In the genomic region with DNA sequence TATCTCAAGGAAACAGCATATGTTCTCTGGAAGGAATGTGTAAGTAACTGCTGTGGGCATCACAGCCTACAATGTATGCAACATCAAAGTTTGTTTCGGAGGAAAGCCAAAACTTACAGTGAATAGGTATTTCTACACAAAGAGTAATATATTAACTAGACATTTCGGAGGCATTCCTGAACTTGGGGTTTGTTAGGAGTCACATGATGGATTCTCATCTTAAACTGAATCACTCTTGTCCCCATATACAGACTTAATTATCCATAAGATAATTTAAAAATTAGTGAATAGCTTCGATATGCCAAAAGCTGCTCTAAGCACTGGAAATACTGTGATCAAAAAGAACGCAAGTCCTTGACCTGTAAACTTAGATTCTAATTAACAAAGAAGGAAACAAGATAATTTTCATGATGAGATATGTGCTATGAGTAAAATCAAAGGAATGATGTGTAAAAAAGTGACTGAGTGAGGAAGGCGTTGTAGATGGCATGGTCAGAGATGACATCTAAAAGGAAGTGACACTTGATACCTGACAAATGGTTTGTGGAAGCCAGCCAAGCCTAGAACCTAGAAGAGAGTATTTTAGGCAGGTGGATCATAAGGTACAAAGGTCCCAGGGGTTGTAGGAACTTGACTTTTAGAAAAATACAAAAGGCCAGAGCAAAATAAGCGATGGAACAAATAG, we compare ENCODE assay signal across 3 cellular contexts.
TF ChIP-seq lines count a peak whose summit lies in the region.

No MANE protein-coding gene starts in this region.

TF ChIP-seq in SK-N-SH, 30 proteins besides CTCF, POLR2A, EP300 and RAD21:
- TF ChIP-seq RCOR1 (IDR thresholded peaks at IDR 0.05; ENCODE audit: low read length): no peak
- no peak for TF ChIP-seq SIN3A (IDR thresholded peaks at IDR 0.05; ENCODE audit: borderline replicate concordance, low read depth, low read length)
- TF ChIP-seq, protein P1, sequence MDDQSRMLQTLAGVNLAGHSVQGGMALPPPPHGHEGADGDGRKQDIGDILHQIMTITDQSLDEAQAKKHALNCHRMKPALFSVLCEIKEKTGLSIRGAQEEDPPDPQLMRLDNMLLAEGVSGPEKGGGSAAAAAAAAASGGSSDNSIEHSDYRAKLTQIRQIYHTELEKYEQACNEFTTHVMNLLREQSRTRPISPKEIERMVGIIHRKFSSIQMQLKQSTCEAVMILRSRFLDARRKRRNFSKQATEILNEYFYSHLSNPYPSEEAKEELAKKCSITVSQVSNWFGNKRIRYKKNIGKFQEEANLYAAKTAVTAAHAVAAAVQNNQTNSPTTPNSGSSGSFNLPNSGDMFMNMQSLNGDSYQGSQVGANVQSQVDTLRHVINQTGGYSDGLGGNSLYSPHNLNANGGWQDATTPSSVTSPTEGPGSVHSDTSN (IDR thresholded peaks at IDR 0.05): peak; percentile 18; the same call in 1 of the 2 replicates
- TF ChIP-seq FOXJ3 (CRISPR knock-in tag; IDR thresholded peaks at IDR 0.05): no peak

TF ChIP-seq in SK-N-SH treated with all-trans-retinoic acid at 6 μM for 48 hours, 23 proteins besides CTCF, POLR2A, EP300 and RAD21 (continued from another document):
- no peak for TF ChIP-seq SNAI2 (CRISPR knock-in tag; IDR thresholded peaks at IDR 0.05)

TF ChIP-seq in H1, 55 proteins besides CTCF, POLR2A, EP300 and RAD21:
- TF ChIP-seq RFX5 (IDR thresholded peaks at IDR 0.05; ENCODE audit: borderline replicate concordance, low read depth, low read length) (no peak), RNF2 (IDR thresholded peaks at IDR 0.05; ENCODE audit: borderline replicate concordance, low read depth, low read length, missing control alignments, poor library complexity, severe bottlenecking) (no peak), MAFK (IDR thresholded peaks at IDR 0.05; ENCODE audit: low read depth, low read length) (no peak), SP2 (IDR thresholded peaks at IDR 0.05; ENCODE audit: low read length) (no peak), SAP30 (IDR thresholded peaks at IDR 0.05; ENCODE audit: insufficient read depth, insufficient replicate concordance, low read length) (no peak), KDM5A (IDR thresholded peaks at IDR 0.05; ENCODE audit: low read length) (no peak), YY1 (IDR thresholded peaks at IDR 0.05; ENCODE audit: low read depth, low read length) (no peak), ZNF274 (IDR thresholded peaks at IDR 0.05; ENCODE audit: borderline replicate concordance, extremely low read depth, low read length) (no peak), SUZ12 (IDR thresholded peaks at IDR 0.05; ENCODE audit: low read length) (no peak), SIRT6 (IDR thresholded peaks at IDR 0.05; ENCODE audit: low read length) (no peak)
- TF ChIP-seq, protein P2, sequence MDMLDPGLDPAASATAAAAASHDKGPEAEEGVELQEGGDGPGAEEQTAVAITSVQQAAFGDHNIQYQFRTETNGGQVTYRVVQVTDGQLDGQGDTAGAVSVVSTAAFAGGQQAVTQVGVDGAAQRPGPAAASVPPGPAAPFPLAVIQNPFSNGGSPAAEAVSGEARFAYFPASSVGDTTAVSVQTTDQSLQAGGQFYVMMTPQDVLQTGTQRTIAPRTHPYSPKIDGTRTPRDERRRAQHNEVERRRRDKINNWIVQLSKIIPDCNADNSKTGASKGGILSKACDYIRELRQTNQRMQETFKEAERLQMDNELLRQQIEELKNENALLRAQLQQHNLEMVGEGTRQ (IDR thresholded peaks at IDR 0.05; ENCODE audit: low read length): no peak
- TF ChIP-seq, protein P3, sequence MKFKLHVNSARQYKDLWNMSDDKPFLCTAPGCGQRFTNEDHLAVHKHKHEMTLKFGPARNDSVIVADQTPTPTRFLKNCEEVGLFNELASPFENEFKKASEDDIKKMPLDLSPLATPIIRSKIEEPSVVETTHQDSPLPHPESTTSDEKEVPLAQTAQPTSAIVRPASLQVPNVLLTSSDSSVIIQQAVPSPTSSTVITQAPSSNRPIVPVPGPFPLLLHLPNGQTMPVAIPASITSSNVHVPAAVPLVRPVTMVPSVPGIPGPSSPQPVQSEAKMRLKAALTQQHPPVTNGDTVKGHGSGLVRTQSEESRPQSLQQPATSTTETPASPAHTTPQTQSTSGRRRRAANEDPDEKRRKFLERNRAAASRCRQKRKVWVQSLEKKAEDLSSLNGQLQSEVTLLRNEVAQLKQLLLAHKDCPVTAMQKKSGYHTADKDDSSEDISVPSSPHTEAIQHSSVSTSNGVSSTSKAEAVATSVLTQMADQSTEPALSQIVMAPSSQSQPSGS (IDR thresholded peaks at IDR 0.05; ENCODE audit: low read length): no peak
